18 cellular contexts compared by ENCODE assay signal in the genomic region with DNA sequence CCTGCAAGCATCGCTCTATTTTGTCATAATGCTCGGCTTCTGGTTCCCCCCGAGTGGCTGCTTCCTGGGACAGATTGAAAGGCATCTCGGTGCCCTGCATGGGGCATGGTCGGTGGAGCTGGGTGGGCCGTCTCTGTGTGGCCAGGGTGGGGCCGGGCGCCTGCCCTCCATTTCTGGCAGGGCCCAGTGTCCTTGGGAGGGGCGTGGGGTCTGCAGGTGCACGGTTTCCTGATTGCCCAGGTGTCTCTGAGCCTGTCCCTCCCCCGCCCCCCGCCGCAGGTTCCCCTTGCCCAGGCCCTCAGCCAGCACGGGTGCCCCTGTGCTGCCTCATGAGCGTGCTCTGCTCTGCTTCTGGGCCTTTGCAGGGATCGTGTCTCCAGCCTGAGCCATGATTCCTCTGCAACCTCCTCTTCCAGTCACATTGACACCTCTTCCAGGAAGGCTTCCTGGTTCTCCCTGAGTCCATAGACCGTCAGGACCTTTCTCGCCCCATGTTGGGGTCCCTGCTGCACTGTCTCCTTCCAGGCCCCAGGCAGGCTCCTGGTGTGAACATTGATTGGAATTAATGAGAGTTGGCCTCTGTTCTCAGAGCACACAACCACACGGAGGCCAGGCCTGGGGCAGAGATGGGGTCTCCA.
DNase-seq lines count a peak whose midpoint lies in the region; ATAC-seq and TF ChIP-seq lines count a peak whose summit lies in the region.
"Had no signal": no experiment of that assay in that cellular context is flagged by ENCODE, and none has a peak within 500 bp of the region (broad histone marks: within the 10 kb centered on the region; RNA-seq: fewer than 3 reads in every experiment).

No MANE protein-coding gene starts in this region.

- no peak overlapping the region for H3K27ac ChIP-seq in HEK293 (ENCODE audit: extremely low read depth, low read depth, low read length)
- peak overlapping the region in 2 of 3 donors; percentile 91 to 95 for H3K27ac ChIP-seq in thyroid gland
- H3K27ac ChIP-seq: C4-2B had no signal

- peak overlapping the region; percentile 42 for H3K27ac Mint-ChIP-seq in dendritic cell treated with granulocyte-macrophage colony-stimulating factor and Interleukin-4, amounts not matched to agents 40 ng/mL and 50 ng/mL, for 4 days
- no peak overlapping the region for H3K27ac Mint-ChIP-seq in activated T-helper 2 cell treated with anti-CD3 and anti-CD28 coated beads, Interferon-gamma antibody, Interleukin-2, Interleukin-4, amounts not matched to agents 10 μg/mL and 5 μg/mL and 100 μg/mL, durations not matched to agents 14 hours and 24 hours and 36 hours
- H3K27ac Mint-ChIP-seq: HFFc6, IgD-negative memory B cell had no signal

- H3K4me1 ChIP-seq in HEK293 (ENCODE audit: control insufficient read depth, insufficient read depth, low read length), result 0 out of 2 replicates have a peak, but pooled peaks cover 3% of the 10 kb centered on the region
- H3K4me1 ChIP-seq in thyroid gland, result peaks cover 58 to 74% of the 10 kb centered on the region in 2 donors
- no peaks in the 10 kb centered on the region for H3K4me1 ChIP-seq in HAP-1

- no peak for TF ChIP-seq POLR2A in thyroid gland (IDR thresholded peaks at IDR 0.05)

- no peak for ATAC-seq in GM19328 (IDR thresholded peaks at IDR 0.05; ENCODE audit: unreplicated experiment)
- ATAC-seq: HepG2 had no signal

- peaks cover 100% of the 10 kb centered on the region for H3K36me3 Mint-ChIP-seq in dendritic cell treated with granulocyte-macrophage colony-stimulating factor and Interleukin-4, amounts not matched to agents 40 ng/mL and 50 ng/mL, for 4 days (ENCODE audit: low read depth)
- H3K36me3 Mint-ChIP-seq in activated T-helper 2 cell treated with anti-CD3 and anti-CD28 coated beads, Interferon-gamma antibody, Interleukin-2, Interleukin-4, amounts not matched to agents 10 μg/mL and 5 μg/mL and 100 μg/mL, durations not matched to agents 14 hours and 24 hours and 36 hours (ENCODE audit: low read depth), result no peaks in the 10 kb centered on the region
- H3K36me3 Mint-ChIP-seq: IgD-negative memory B cell had no signal

- no peaks in the 10 kb centered on the region for H3K9me3 Mint-ChIP-seq in dendritic cell treated with granulocyte-macrophage colony-stimulating factor and Interleukin-4, amounts not matched to agents 40 ng/mL and 50 ng/mL, for 4 days
- H3K9me3 Mint-ChIP-seq in activated T-helper 2 cell treated with anti-CD3 and anti-CD28 coated beads, Interferon-gamma antibody, Interleukin-2, Interleukin-4, amounts not matched to agents 10 μg/mL and 5 μg/mL and 100 μg/mL, durations not matched to agents 14 hours and 24 hours and 36 hours, result no peaks in the 10 kb centered on the region
- H3K9me3 Mint-ChIP-seq: CD4-positive, alpha-beta memory T cell; HFFc6; IgD-negative memory B cell had no signal

- H3K9me3 ChIP-seq in HEK293 (ENCODE audit: control insufficient read depth, insufficient read depth, low read depth, low read length) (no peaks in the 10 kb centered on the region), thyroid gland (no peaks in the 10 kb centered on the region), HAP-1 (no peaks in the 10 kb centered on the region)

- H3K4me3 ChIP-seq in HEK293 (ENCODE audit: low read depth, low read length) (no peak overlapping the region), thyroid gland (replicated peaks in 1 of 3) (no peak overlapping the region), HAP-1 (no peak overlapping the region)

- CTCF ChIA-PET in HEK293 (lab: Yijun Ruan, JAX), result no interaction called here

- H3K4me1 Mint-ChIP-seq in dendritic cell treated with granulocyte-macrophage colony-stimulating factor and Interleukin-4, amounts not matched to agents 40 ng/mL and 50 ng/mL, for 4 days (ENCODE audit: low read depth), result peaks cover 83% of the 10 kb centered on the region
- no peaks in the 10 kb centered on the region for H3K4me1 Mint-ChIP-seq in activated T-helper 2 cell treated with anti-CD3 and anti-CD28 coated beads, Interferon-gamma antibody, Interleukin-2, Interleukin-4, amounts not matched to agents 10 μg/mL and 5 μg/mL and 100 μg/mL, durations not matched to agents 14 hours and 24 hours and 36 hours (ENCODE audit: low read depth)

- POLR2A ChIA-PET in HEK293 (lab: Yijun Ruan, JAX), result interaction anchor here (1.6 kb wide), 1 partner anchor 38 kb away, joined by 3 read pairs; no protein-coding TSS in a partner anchor

- 82 to 92% methylated on average over 9 to 10 of the region's 19 CpGs for whole genome bisulfite sequencing in thyroid gland, 2 donors

- in situ Hi-C loops in HAP-1 (cut with MboI; ENCODE audit: low sequenced_read_pairs), result no loop called here

- DNase-seq in thyroid gland (no peak), HAP-1 (ENCODE audit: low spot score in 2 of 2) (no peak)
- DNase-seq in activated T-helper 2 cell treated with anti-CD3 and anti-CD28 coated beads, Interferon-gamma antibody, Interleukin-2, Interleukin-4, amounts not matched to agents 10 μg/mL and 5 μg/mL and 100 μg/mL, durations not matched to agents 14 hours and 24 hours and 36 hours (ENCODE audit: low spot score), result no peak
- DNase-seq: AML-193; CD4-positive, alpha-beta memory T cell; DMS153; DMS79; GDM1; GOT3; HCEC 1CT; HFFc6; KG1 had no signal

- H3K36me3 ChIP-seq in HEK293 (ENCODE audit: control insufficient read depth in 2 of 2, insufficient read depth in 1 of 2, low read length in 2 of 2) (peaks cover 0 to 43% of the 10 kb centered on the region in 2 experiments; a peak in 1 of 3 replicates), thyroid gland (peaks cover 15 to 21% of the 10 kb centered on the region in 2 donors), HAP-1 (replicated peaks) (no peaks in the 10 kb centered on the region)

- TF ChIP-seq CTCF in HEK293 (tag by site-specific recombination; IDR thresholded peaks at IDR 0.05) (no peak), thyroid gland (IDR thresholded peaks at IDR 0.05) (no peak)

- H3K4me3 Mint-ChIP-seq in dendritic cell treated with granulocyte-macrophage colony-stimulating factor and Interleukin-4, amounts not matched to agents 40 ng/mL and 50 ng/mL, for 4 days, result no peak overlapping the region
- H3K4me3 Mint-ChIP-seq in activated T-helper 2 cell treated with anti-CD3 and anti-CD28 coated beads, Interferon-gamma antibody, Interleukin-2, Interleukin-4, amounts not matched to agents 10 μg/mL and 5 μg/mL and 100 μg/mL, durations not matched to agents 14 hours and 24 hours and 36 hours (ENCODE audit: low read depth), result no peak overlapping the region
- H3K4me3 Mint-ChIP-seq: CD4-positive, alpha-beta memory T cell; HFFc6; IgD-negative memory B cell had no signal

- no peaks in the 10 kb centered on the region for H3K27me3 ChIP-seq in thyroid gland
- H3K27me3 ChIP-seq in HAP-1 (ENCODE audit: low read depth), result no peaks in the 10 kb centered on the region

- intact Hi-C loops in dendritic cell treated with granulocyte-macrophage colony-stimulating factor and Interleukin-4, amounts not matched to agents 40 ng/mL and 50 ng/mL, for 4 days (cut with micrococcal nuclease), result no loop called here
- intact Hi-C loops in thyroid gland (cut with DNase I), result no loop called here
- intact Hi-C loops in activated T-helper 2 cell treated with anti-CD3 and anti-CD28 coated beads, Interferon-gamma antibody, Interleukin-2, Interleukin-4, amounts not matched to agents 10 μg/mL and 5 μg/mL and 100 μg/mL, durations not matched to agents 14 hours and 24 hours and 36 hours (cut with micrococcal nuclease), result no loop called here

- no peaks in the 10 kb centered on the region for H3K27me3 Mint-ChIP-seq in dendritic cell treated with granulocyte-macrophage colony-stimulating factor and Interleukin-4, amounts not matched to agents 40 ng/mL and 50 ng/mL, for 4 days
- H3K27me3 Mint-ChIP-seq in activated T-helper 2 cell treated with anti-CD3 and anti-CD28 coated beads, Interferon-gamma antibody, Interleukin-2, Interleukin-4, amounts not matched to agents 10 μg/mL and 5 μg/mL and 100 μg/mL, durations not matched to agents 14 hours and 24 hours and 36 hours (ENCODE audit: low read depth), result no peaks in the 10 kb centered on the region
- H3K27me3 Mint-ChIP-seq: CD4-positive, alpha-beta memory T cell; IgD-negative memory B cell had no signal

TF ChIP-seq in HEK293, 187 proteins besides CTCF, POLR2A, EP300 and RAD21:
- TF ChIP-seq GLIS2 (tag by site-specific recombination; IDR thresholded peaks at IDR 0.05) (peak; percentile 8; the same call in 1 of the 2 replicates), ZNF530 (tag by site-specific recombination; IDR thresholded peaks at IDR 0.05; ENCODE audit: low read depth) (no peak)
TF ChIP-seq in HEK293: peak in this region for 1.
